In genomic region chr16:474420-475122, GRCh38 we compare ENCODE assay signal across 1 cellular context.
A peak's percentile ranks its signal among the peaks of the same experiment; 100 is the strongest.
TF ChIP-seq lines count a peak whose summit lies in the region.

No MANE protein-coding gene starts in this region.

TF ChIP-seq in HepG2, 621 proteins besides CTCF, POLR2A, EP300 and RAD21 (continued from another document):
- TF ChIP-seq, protein P1, sequence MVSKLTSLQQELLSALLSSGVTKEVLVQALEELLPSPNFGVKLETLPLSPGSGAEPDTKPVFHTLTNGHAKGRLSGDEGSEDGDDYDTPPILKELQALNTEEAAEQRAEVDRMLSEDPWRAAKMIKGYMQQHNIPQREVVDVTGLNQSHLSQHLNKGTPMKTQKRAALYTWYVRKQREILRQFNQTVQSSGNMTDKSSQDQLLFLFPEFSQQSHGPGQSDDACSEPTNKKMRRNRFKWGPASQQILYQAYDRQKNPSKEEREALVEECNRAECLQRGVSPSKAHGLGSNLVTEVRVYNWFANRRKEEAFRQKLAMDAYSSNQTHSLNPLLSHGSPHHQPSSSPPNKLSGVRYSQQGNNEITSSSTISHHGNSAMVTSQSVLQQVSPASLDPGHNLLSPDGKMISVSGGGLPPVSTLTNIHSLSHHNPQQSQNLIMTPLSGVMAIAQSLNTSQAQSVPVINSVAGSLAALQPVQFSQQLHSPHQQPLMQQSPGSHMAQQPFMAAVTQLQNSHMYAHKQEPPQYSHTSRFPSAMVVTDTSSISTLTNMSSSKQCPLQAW (CRISPR knock-in tag; IDR thresholded peaks at IDR 0.05), result peak; percentile 53; the same call in 1 of the 2 replicates
- TF ChIP-seq HNF4A (CRISPR knock-in tag; IDR thresholded peaks at IDR 0.05), result peak; percentile 86
- peak; percentile 55; the same call in 1 of the 2 replicates for TF ChIP-seq MIER3 (CRISPR knock-in tag; IDR thresholded peaks at IDR 0.05; ENCODE audit: borderline replicate concordance)
- peak; percentile 73 for TF ChIP-seq PHF5A (CRISPR knock-in tag; IDR thresholded peaks at IDR 0.05; ENCODE audit: low read depth, unreplicated experiment)
- TF ChIP-seq, protein P2, sequence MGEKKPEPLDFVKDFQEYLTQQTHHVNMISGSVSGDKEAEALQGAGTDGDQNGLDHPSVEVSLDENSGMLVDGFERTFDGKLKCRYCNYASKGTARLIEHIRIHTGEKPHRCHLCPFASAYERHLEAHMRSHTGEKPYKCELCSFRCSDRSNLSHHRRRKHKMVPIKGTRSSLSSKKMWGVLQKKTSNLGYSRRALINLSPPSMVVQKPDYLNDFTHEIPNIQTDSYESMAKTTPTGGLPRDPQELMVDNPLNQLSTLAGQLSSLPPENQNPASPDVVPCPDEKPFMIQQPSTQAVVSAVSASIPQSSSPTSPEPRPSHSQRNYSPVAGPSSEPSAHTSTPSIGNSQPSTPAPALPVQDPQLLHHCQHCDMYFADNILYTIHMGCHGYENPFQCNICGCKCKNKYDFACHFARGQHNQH (CRISPR knock-in tag; IDR thresholded peaks at IDR 0.05), result peak; percentile 82
- TF ChIP-seq ZNF776 (CRISPR knock-in tag; IDR thresholded peaks at IDR 0.05), result 0 out of 2 replicates have a peak, but pooled peaks have one; percentile 63
- TF ChIP-seq KDM1A (CRISPR knock-in tag; IDR thresholded peaks at IDR 0.05), result no peak
- no peak for TF ChIP-seq EED (CRISPR knock-in tag; IDR thresholded peaks at IDR 0.05)
- TF ChIP-seq NRL (CRISPR knock-in tag; IDR thresholded peaks at IDR 0.05; ENCODE audit: borderline replicate concordance), result 0 out of 2 replicates have a peak, but pooled peaks have one; percentile 30
- TF ChIP-seq ARNT2 (CRISPR knock-in tag; IDR thresholded peaks at IDR 0.05; ENCODE audit: low read depth), result peak; percentile 60
- peak; percentile 48; the same call in 1 of the 2 replicates for TF ChIP-seq PHF21A (CRISPR knock-in tag; IDR thresholded peaks at IDR 0.05)
- TF ChIP-seq RFXANK (CRISPR knock-in tag; IDR thresholded peaks at IDR 0.05), result 0 out of 2 replicates have a peak, but pooled peaks have one; percentile 58
- TF ChIP-seq, protein P3, sequence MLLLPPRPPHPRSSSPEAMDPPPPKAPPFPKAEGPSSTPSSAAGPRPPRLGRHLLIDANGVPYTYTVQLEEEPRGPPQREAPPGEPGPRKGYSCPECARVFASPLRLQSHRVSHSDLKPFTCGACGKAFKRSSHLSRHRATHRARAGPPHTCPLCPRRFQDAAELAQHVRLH (CRISPR knock-in tag; IDR thresholded peaks at IDR 0.05; ENCODE audit: borderline replicate concordance, low read depth), result no peak
- TF ChIP-seq ZNF232 (CRISPR knock-in tag; IDR thresholded peaks at IDR 0.05; ENCODE audit: borderline replicate concordance), result 0 out of 2 replicates have a peak, but pooled peaks have one; percentile 44
TF ChIP-seq in HepG2: peak in this region for 175.
